Comparison of ENCODE assay signal across 9 cellular contexts in genomic region chrX:39152106-39152649, GRCh38.
A peak's percentile ranks its signal among the peaks of the same experiment; 100 is the strongest.
DNase-seq lines count a peak whose midpoint lies in the region; ATAC-seq and TF ChIP-seq lines count a peak whose summit lies in the region.
"Had no signal": no experiment of that assay in that cellular context is flagged by ENCODE, and none has a peak within 500 bp of the region (broad histone marks: within the 10 kb centered on the region; RNA-seq: fewer than 3 reads in every experiment).

No MANE protein-coding gene starts in this region.

- no peak overlapping the region for H3K4me3 ChIP-seq in GM12875 (ENCODE audit: low read depth, low read length)
- H3K4me3 ChIP-seq: SJSA1 had no signal

- DNase-seq in NCI-H2081 treated with DMSO at 0.1 percent for 48 hours (lab: John Stamatoyannopoulos, UW) (peak; percentile 86), head of caudate nucleus (peak in 29 of 42 donors; percentile 11 to 70 (median 40)), NCI-H2029 treated with DMSO at 0.1 percent for 48 hours (lab: John Stamatoyannopoulos, UW) (no peak)
- peak; percentile 30 for DNase-seq in activated CD4-positive, alpha-beta T cell treated with anti-CD3 and anti-CD28 coated beads, Interleukin-2, amount 50 U/mL, for 1 hour
- DNase-seq in stimulated activated CD4-positive, alpha-beta T cell treated with anti-CD3 and anti-CD28 coated beads, Interleukin-2, amount 100 ng/mL, for 24 hours = peak; percentile 44

- TF ChIP-seq CTCF in GM12875 (IDR thresholded peaks at IDR 0.05; ENCODE audit: borderline replicate concordance, insufficient read depth, low read depth, low read length) = peak; percentile 82

- intact Hi-C loops in head of caudate nucleus (cut with DNase I) = no loop called here

- ATAC-seq in HG03139 (IDR thresholded peaks at IDR 0.05; ENCODE audit: unreplicated experiment) (no peak), HG03439 (IDR thresholded peaks at IDR 0.05; ENCODE audit: unreplicated experiment) (no peak)
